Comparison of ENCODE assay signal across 31 cellular contexts in the genomic region with DNA sequence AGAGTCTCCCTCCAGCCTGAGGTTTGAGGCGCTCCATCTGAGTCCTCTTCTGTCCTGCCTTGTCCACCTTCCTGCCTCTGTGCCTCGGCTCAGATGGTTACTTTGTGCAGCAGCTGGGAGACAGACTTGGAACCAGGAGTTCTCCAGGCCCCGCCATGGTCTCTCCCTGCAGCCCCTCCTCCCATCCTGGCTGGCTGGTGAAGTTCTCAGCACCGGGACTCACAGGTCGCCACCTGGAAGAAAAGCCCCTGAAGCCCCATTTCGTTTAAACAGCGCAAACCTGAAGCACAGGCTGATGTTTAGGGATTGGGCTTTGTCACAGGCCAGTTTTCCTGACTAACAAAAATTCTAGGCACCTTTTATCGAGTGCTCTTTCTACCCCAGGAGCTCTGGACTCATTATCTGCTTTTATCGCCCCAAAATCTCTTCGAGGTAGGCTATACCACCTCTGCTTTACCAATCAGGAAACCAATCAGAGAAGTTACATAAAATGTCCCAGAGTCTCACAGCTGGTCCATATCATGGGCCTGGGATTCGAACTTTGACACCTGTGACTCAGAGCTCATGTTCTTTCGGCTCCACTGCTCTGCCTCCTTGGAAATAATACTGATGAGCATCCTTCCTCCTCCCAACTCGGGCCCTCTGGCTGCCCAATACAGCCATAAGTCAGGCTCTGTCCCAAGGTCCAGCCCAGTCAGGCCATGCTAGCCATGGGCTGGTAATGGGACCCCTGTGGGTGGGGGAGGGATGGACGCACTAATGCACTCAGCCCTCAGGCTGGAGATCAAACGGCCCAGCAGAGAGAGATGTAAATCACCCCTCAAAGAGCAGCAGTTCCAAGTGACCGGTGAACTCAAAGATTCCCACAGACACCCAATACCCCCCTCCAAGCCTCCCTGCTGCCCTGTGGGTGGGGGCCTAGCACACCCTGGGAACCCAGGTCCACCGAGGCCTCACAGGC.
"Had no signal": no experiment of that assay in that cellular context is flagged by ENCODE, and none has a peak within 500 bp of the region (broad histone marks: within the 10 kb centered on the region; RNA-seq: fewer than 3 reads in every experiment).

No MANE protein-coding gene starts in this region.

- H3K9me3 ChIP-seq: gastroesophageal sphincter, left lung, lower lobe of right lung, upper lobe of left lung, vagina had no signal

- H3K27me3 Mint-ChIP-seq: stimulated activated memory B cell treated with anti-CD40 and anti-IgM and Interleukin-4, amounts not matched to agents 10 μg/mL and 1 μg/mL and 100 μg/mL, for 72 hours; stimulated activated naive CD8-positive, alpha-beta T cell treated with anti-CD3 and anti-CD28 coated beads, Interleukin-15, amount 100 ng/mL, for 72 hours had no signal

- H3K27ac ChIP-seq: brain microvascular endothelial cell, coronary artery, dorsolateral prefrontal cortex, gastroesophageal sphincter, left lung, lower lobe of right lung, skin epidermis, upper lobe of left lung, vagina, VCaP had no signal

- H3K36me3 ChIP-seq: brain microvascular endothelial cell, gastroesophageal sphincter, left lung, lower lobe of right lung, upper lobe of left lung, vagina had no signal

- H3K27ac Mint-ChIP-seq: natural killer cell; stimulated activated memory B cell treated with anti-CD40 and anti-IgM and Interleukin-4, amounts not matched to agents 10 μg/mL and 1 μg/mL and 100 μg/mL, for 72 hours; stimulated activated naive CD8-positive, alpha-beta T cell treated with anti-CD3 and anti-CD28 coated beads, Interleukin-15, amount 100 ng/mL, for 72 hours; T-helper 1 cell treated with Interleukin-12 subunit alpha and Interleukin-12 subunit beta and Interleukin-4 antibody, amounts not matched to agents 30 μg/mL and 1 μg/mL, for 36 hours had no signal

- H3K36me3 Mint-ChIP-seq: natural killer cell; stimulated activated memory B cell treated with anti-CD40 and anti-IgM and Interleukin-4, amounts not matched to agents 10 μg/mL and 1 μg/mL and 100 μg/mL, for 72 hours had no signal

- DNase-seq: activated CD4-positive, alpha-beta T cell treated with anti-CD3 and anti-CD28 coated beads for 48 hours; activated CD4-positive, alpha-beta T cell treated with anti-CD3 and anti-CD28 coated beads, Interleukin-2, amount 50 U/mL, for 48 hours; activated CD8-positive, alpha-beta memory T cell treated with anti-CD3 and anti-CD28 coated beads for 24 hours; activated gamma-delta T cell treated with Interleukin-2 at 50 U/mL for 16 hours; activated naive CD4-positive, alpha-beta T cell treated with anti-CD3 and anti-CD28 coated beads, Interleukin-2, amount 50 U/mL, for 16 hours; amniotic stem cell; brain microvascular endothelial cell; dorsolateral prefrontal cortex; effector memory CD4-positive, alpha-beta T cell; hippocampal formation; kidney glomerular epithelial cell; left lung; lower lobe of right lung; mesendoderm; natural killer cell; occipital lobe; stimulated activated CD4-positive, alpha-beta T cell treated with anti-CD3 and anti-CD28 coated beads, Interleukin-1b, Interleukin-23, amount 100 ng/mL, for 48 hours; stimulated activated CD4-positive, alpha-beta T cell treated with anti-CD3 and anti-CD28 coated beads, Interleukin-4, amount 100 ng/mL, for 4 hours; stimulated activated CD8-positive, alpha-beta memory T cell treated with anti-CD3 and anti-CD28 coated beads, Interleukin-4, amount 100 ng/mL, for 48 hours; stimulated activated naive CD8-positive, alpha-beta T cell treated with anti-CD3 and anti-CD28 coated beads, Interleukin-15, amount 100 ng/mL, for 72 hours; substantia nigra; SW 1271; T-helper 9 cell; upper lobe of left lung had no signal

- H3K4me1 Mint-ChIP-seq: natural killer cell; stimulated activated memory B cell treated with anti-CD40 and anti-IgM and Interleukin-4, amounts not matched to agents 10 μg/mL and 1 μg/mL and 100 μg/mL, for 72 hours; stimulated activated naive CD8-positive, alpha-beta T cell treated with anti-CD3 and anti-CD28 coated beads, Interleukin-15, amount 100 ng/mL, for 72 hours had no signal

- H3K9me3 Mint-ChIP-seq: natural killer cell; stimulated activated memory B cell treated with anti-CD40 and anti-IgM and Interleukin-4, amounts not matched to agents 10 μg/mL and 1 μg/mL and 100 μg/mL, for 72 hours; stimulated activated naive CD8-positive, alpha-beta T cell treated with anti-CD3 and anti-CD28 coated beads, Interleukin-15, amount 100 ng/mL, for 72 hours; T-helper 1 cell treated with Interleukin-12 subunit alpha and Interleukin-12 subunit beta and Interleukin-4 antibody, amounts not matched to agents 30 μg/mL and 1 μg/mL, for 36 hours had no signal

- H3K4me3 Mint-ChIP-seq: natural killer cell; stimulated activated memory B cell treated with anti-CD40 and anti-IgM and Interleukin-4, amounts not matched to agents 10 μg/mL and 1 μg/mL and 100 μg/mL, for 72 hours; stimulated activated naive CD8-positive, alpha-beta T cell treated with anti-CD3 and anti-CD28 coated beads, Interleukin-15, amount 100 ng/mL, for 72 hours; T-helper 1 cell treated with Interleukin-12 subunit alpha and Interleukin-12 subunit beta and Interleukin-4 antibody, amounts not matched to agents 30 μg/mL and 1 μg/mL, for 36 hours had no signal

- H3K4me1 ChIP-seq: gastroesophageal sphincter, left lung, lower lobe of right lung, upper lobe of left lung, vagina had no signal

- H3K4me3 ChIP-seq: coronary artery, dorsolateral prefrontal cortex, gastroesophageal sphincter, left lung, lower lobe of right lung, skin epidermis, upper lobe of left lung, vagina had no signal

- H3K27me3 ChIP-seq: brain microvascular endothelial cell, dorsolateral prefrontal cortex, gastroesophageal sphincter, left lung, upper lobe of left lung, vagina had no signal
